ENCODE assay signal across 26 cellular contexts in the genomic region with DNA sequence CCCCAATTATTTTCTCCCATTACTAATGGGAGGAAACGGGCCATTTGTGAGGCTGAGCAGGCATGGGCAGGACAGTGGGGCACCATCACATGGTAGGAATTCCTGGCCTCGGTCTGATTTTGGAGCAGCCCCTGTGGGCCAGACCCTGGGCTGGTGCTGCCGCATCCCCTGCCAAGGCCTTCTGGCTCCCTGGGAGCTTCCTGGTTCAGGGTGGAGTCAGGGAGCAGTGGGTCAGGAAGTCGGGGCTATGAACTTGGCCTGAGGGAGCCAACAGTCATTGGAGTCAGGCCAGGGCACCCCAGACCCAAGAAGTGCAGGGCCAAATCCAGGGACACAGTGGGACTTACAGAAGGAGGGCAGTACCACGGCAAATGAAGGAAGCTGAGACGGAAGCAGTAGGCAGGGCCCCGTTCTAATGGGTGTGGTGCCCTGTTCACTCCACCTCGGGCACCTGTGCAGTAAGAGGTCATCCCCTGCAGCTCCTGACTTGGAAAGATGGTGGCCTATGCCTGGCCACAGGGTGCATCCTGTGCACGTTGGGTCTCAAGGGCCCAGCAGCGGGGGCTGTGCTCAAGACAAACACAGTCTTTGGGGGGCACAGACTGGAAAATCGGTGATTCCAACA.
"Had no signal": no experiment of that assay in that cellular context is flagged by ENCODE, and none has a peak within 500 bp of the region (broad histone marks: within the 10 kb centered on the region; RNA-seq: fewer than 3 reads in every experiment).

No MANE protein-coding gene starts in this region.

- DNase-seq: activated CD4-positive, alpha-beta memory T cell treated with anti-CD3 and anti-CD28 coated beads for 36 hours; activated CD4-positive, alpha-beta T cell treated with anti-CD3 and anti-CD28 coated beads for 36 hours; activated CD4-positive, alpha-beta T cell treated with anti-CD3 and anti-CD28 coated beads, Interleukin-2, amount 10 ng/mL, durations not matched to agents 24 days and 14 days; activated CD4-positive, CD25-positive, alpha-beta regulatory T cell; activated CD4-positive, CD25-positive, alpha-beta regulatory T cell treated with anti-CD3 and anti-CD28 coated beads, Interleukin-2, amount 50 U/mL, for 72 hours; activated CD8-positive, alpha-beta memory T cell treated with anti-CD3 and anti-CD28 coated beads, Interleukin-2, amount 10 ng/mL, durations not matched to agents 7 days and 5 days; activated CD8-positive, alpha-beta memory T cell treated with anti-CD3 and anti-CD28 coated beads, Interleukin-2, amount 50 U/mL, for 4 hours; activated CD8-positive, alpha-beta T cell treated with anti-CD3 and anti-CD28 coated beads, Interleukin-2, amount 10 ng/mL, durations not matched to agents 7 days and 5 days; activated effector memory CD4-positive, alpha-beta T cell treated with anti-CD3 and anti-CD28 coated beads, Interleukin-2, amount 50 U/mL, for 16 hours; activated naive CD4-positive, alpha-beta T cell treated with anti-CD3 and anti-CD28 coated beads for 36 hours; activated naive CD8-positive, alpha-beta T cell treated with anti-CD3 and anti-CD28 coated beads for 36 hours; activated naive CD8-positive, alpha-beta T cell treated with anti-CD3 and anti-CD28 coated beads, Interleukin-2, amount 50 U/mL, for 24 hours; activated T-cell treated with anti-CD3 and anti-CD28 coated beads, Interleukin-2, amount 50 U/mL, for 1 hour; activated T-cell treated with anti-CD3 and anti-CD28 coated beads, Interleukin-2, amount 50 U/mL, for 48 hours; adrenal gland; amygdala; brain microvascular endothelial cell; esophagus squamous epithelium; foreskin melanocyte; T-helper 2 cell had no signal

- H3K4me1 Mint-ChIP-seq: activated CD4-positive, alpha-beta T cell treated with anti-CD3 and anti-CD28 coated beads for 36 hours; activated CD4-positive, alpha-beta T cell treated with anti-CD3 and anti-CD28 coated beads, Interleukin-2, amount 10 ng/mL, durations not matched to agents 24 days and 14 days; activated CD8-positive, alpha-beta memory T cell treated with anti-CD3 and anti-CD28 coated beads, Interleukin-2, amount 10 ng/mL, durations not matched to agents 7 days and 5 days; activated naive CD4-positive, alpha-beta T cell treated with anti-CD3 and anti-CD28 coated beads, Interleukin-2, amount 50 U/mL, for 24 hours; activated naive CD8-positive, alpha-beta T cell treated with anti-CD3 and anti-CD28 coated beads for 36 hours; activated naive CD8-positive, alpha-beta T cell treated with anti-CD3 and anti-CD28 coated beads, Interleukin-2, amount 50 U/mL, for 24 hours; central memory CD8-positive, alpha-beta T cell had no signal

- H3K4me1 ChIP-seq: adrenal gland, esophagus squamous epithelium, gastroesophageal sphincter had no signal

- H3K4me3 ChIP-seq: adrenal gland, esophagus squamous epithelium, gastroesophageal sphincter had no signal

- H3K9me3 Mint-ChIP-seq: activated CD4-positive, alpha-beta memory T cell treated with anti-CD3 and anti-CD28 coated beads for 36 hours; activated naive CD4-positive, alpha-beta T cell treated with anti-CD3 and anti-CD28 coated beads for 36 hours; activated naive CD4-positive, alpha-beta T cell treated with anti-CD3 and anti-CD28 coated beads, Interleukin-2, amount 50 U/mL, for 24 hours; activated naive CD8-positive, alpha-beta T cell treated with anti-CD3 and anti-CD28 coated beads, Interleukin-2, amount 50 U/mL, for 24 hours; activated T-helper 1 cell treated with anti-CD3 and anti-CD28 coated beads, Interleukin-12 subunit alpha, Interleukin-12 subunit beta, Interleukin-2, Interleukin-4 antibody, amounts not matched to agents 30 ng/mL and 10 ng/mL and 1 ng/mL, durations not matched to agents 14 hours and 24 hours and 36 hours; activated T-helper 2 cell treated with anti-CD3 and anti-CD28 coated beads, Interferon-gamma antibody, Interleukin-2, Interleukin-4, amounts not matched to agents 10 μg/mL and 5 μg/mL and 100 μg/mL, durations not matched to agents 14 hours and 24 hours and 36 hours had no signal

- H3K36me3 ChIP-seq: adrenal gland, brain microvascular endothelial cell, esophagus squamous epithelium, gastroesophageal sphincter had no signal

- H3K9me3 ChIP-seq: adrenal gland, esophagus squamous epithelium, gastroesophageal sphincter had no signal

- ATAC-seq: activated CD4-positive, alpha-beta T cell treated with anti-CD3 and anti-CD28 coated beads for 36 hours; activated CD8-positive, alpha-beta memory T cell treated with anti-CD3 and anti-CD28 coated beads, Interleukin-2, amount 10 ng/mL, durations not matched to agents 7 days and 5 days; activated CD8-positive, alpha-beta T cell treated with anti-CD3 and anti-CD28 coated beads, Interleukin-2, amount 10 ng/mL, durations not matched to agents 7 days and 5 days; activated naive CD8-positive, alpha-beta T cell treated with anti-CD3 and anti-CD28 coated beads, Interleukin-2, amount 50 U/mL, for 24 hours; gastroesophageal sphincter had no signal

- H3K36me3 Mint-ChIP-seq: activated CD4-positive, alpha-beta memory T cell treated with anti-CD3 and anti-CD28 coated beads for 36 hours; activated CD8-positive, alpha-beta memory T cell treated with anti-CD3 and anti-CD28 coated beads, Interleukin-2, amount 10 ng/mL, durations not matched to agents 7 days and 5 days; activated naive CD4-positive, alpha-beta T cell treated with anti-CD3 and anti-CD28 coated beads, Interleukin-2, amount 50 U/mL, for 24 hours; activated naive CD8-positive, alpha-beta T cell treated with anti-CD3 and anti-CD28 coated beads for 36 hours had no signal

- H3K4me3 Mint-ChIP-seq: activated CD4-positive, alpha-beta memory T cell treated with anti-CD3 and anti-CD28 coated beads for 36 hours; activated CD4-positive, alpha-beta T cell treated with anti-CD3 and anti-CD28 coated beads for 36 hours; activated CD4-positive, alpha-beta T cell treated with anti-CD3 and anti-CD28 coated beads, Interleukin-2, amount 10 ng/mL, durations not matched to agents 24 days and 14 days; activated CD8-positive, alpha-beta memory T cell treated with anti-CD3 and anti-CD28 coated beads, Interleukin-2, amount 10 ng/mL, durations not matched to agents 7 days and 5 days; activated CD8-positive, alpha-beta T cell treated with anti-CD3 and anti-CD28 coated beads, Interleukin-2, amount 10 ng/mL, durations not matched to agents 7 days and 5 days; activated naive CD4-positive, alpha-beta T cell treated with anti-CD3 and anti-CD28 coated beads for 36 hours; activated naive CD4-positive, alpha-beta T cell treated with anti-CD3 and anti-CD28 coated beads, Interleukin-2, amount 50 U/mL, for 24 hours; activated naive CD8-positive, alpha-beta T cell treated with anti-CD3 and anti-CD28 coated beads for 36 hours; activated naive CD8-positive, alpha-beta T cell treated with anti-CD3 and anti-CD28 coated beads, Interleukin-2, amount 50 U/mL, for 24 hours; activated T-helper 1 cell treated with anti-CD3 and anti-CD28 coated beads, Interleukin-12 subunit alpha, Interleukin-12 subunit beta, Interleukin-2, Interleukin-4 antibody, amounts not matched to agents 30 ng/mL and 10 ng/mL and 1 ng/mL, durations not matched to agents 14 hours and 24 hours and 36 hours; central memory CD8-positive, alpha-beta T cell had no signal

- H3K27ac Mint-ChIP-seq: activated CD4-positive, alpha-beta memory T cell treated with anti-CD3 and anti-CD28 coated beads for 36 hours; activated CD4-positive, alpha-beta T cell treated with anti-CD3 and anti-CD28 coated beads for 36 hours; activated CD8-positive, alpha-beta memory T cell treated with anti-CD3 and anti-CD28 coated beads, Interleukin-2, amount 10 ng/mL, durations not matched to agents 7 days and 5 days; activated CD8-positive, alpha-beta T cell treated with anti-CD3 and anti-CD28 coated beads, Interleukin-2, amount 10 ng/mL, durations not matched to agents 7 days and 5 days; activated naive CD4-positive, alpha-beta T cell treated with anti-CD3 and anti-CD28 coated beads for 36 hours; activated naive CD4-positive, alpha-beta T cell treated with anti-CD3 and anti-CD28 coated beads, Interleukin-2, amount 50 U/mL, for 24 hours; activated naive CD8-positive, alpha-beta T cell treated with anti-CD3 and anti-CD28 coated beads for 36 hours; activated naive CD8-positive, alpha-beta T cell treated with anti-CD3 and anti-CD28 coated beads, Interleukin-2, amount 50 U/mL, for 24 hours; activated T-helper 1 cell treated with anti-CD3 and anti-CD28 coated beads, Interleukin-12 subunit alpha, Interleukin-12 subunit beta, Interleukin-2, Interleukin-4 antibody, amounts not matched to agents 30 ng/mL and 10 ng/mL and 1 ng/mL, durations not matched to agents 14 hours and 24 hours and 36 hours; activated T-helper 2 cell treated with anti-CD3 and anti-CD28 coated beads, Interferon-gamma antibody, Interleukin-2, Interleukin-4, amounts not matched to agents 10 μg/mL and 5 μg/mL and 100 μg/mL, durations not matched to agents 14 hours and 24 hours and 36 hours had no signal

- H3K27ac ChIP-seq: adrenal gland, brain microvascular endothelial cell, epithelial cell of prostate, esophagus squamous epithelium, gastroesophageal sphincter had no signal

- H3K27me3 Mint-ChIP-seq: activated CD4-positive, alpha-beta memory T cell treated with anti-CD3 and anti-CD28 coated beads for 36 hours; activated CD4-positive, alpha-beta T cell treated with anti-CD3 and anti-CD28 coated beads, Interleukin-2, amount 10 ng/mL, durations not matched to agents 24 days and 14 days; activated naive CD8-positive, alpha-beta T cell treated with anti-CD3 and anti-CD28 coated beads, Interleukin-2, amount 50 U/mL, for 24 hours had no signal
